ENCODE assay signal across 2 cellular contexts in the genomic region with DNA sequence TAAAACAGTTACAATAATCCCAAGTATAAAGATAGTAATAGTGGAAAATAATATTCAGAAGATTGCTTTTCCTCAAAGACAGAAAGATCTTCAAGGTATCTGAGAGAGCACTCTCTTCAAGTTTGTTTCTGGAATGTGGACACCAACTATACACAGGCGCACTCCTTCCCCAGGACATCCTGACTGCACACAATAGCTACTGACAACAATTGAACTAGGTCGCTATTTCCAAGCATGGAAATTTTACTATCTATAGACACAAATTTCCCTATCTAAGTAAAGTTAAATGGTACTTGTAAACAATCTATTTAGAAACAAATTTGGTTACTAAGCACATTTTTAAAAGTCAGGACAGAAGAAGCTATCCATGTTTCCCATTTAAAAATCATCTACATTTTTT.
TF ChIP-seq lines count a peak whose summit lies in the region.

No MANE protein-coding gene starts in this region.

TF ChIP-seq in SK-N-SH treated with all-trans-retinoic acid at 6 μM for 48 hours, 23 proteins besides CTCF, POLR2A, EP300 and RAD21 (continued from another document):
- TF ChIP-seq RARB (CRISPR knock-in tag; IDR thresholded peaks at IDR 0.05) (no peak), TSHZ2 (CRISPR knock-in tag; IDR thresholded peaks at IDR 0.05) (no peak), ZFP30 (CRISPR knock-in tag; IDR thresholded peaks at IDR 0.05) (no peak), OSR1 (CRISPR knock-in tag; IDR thresholded peaks at IDR 0.05) (no peak), ESRRG (CRISPR knock-in tag; IDR thresholded peaks at IDR 0.05) (no peak)
TF ChIP-seq in SK-N-SH treated with all-trans-retinoic acid at 6 μM for 48 hours: peak in this region for 0.

TF ChIP-seq in SK-N-SH, 30 proteins besides CTCF, POLR2A, EP300 and RAD21 (continued from another document):
- TF ChIP-seq POLR2AphosphoS5 (IDR thresholded peaks at IDR 0.05; ENCODE audit: low read depth, low read length) (no peak), MXI1 (IDR thresholded peaks at IDR 0.05; ENCODE audit: low read depth, low read length) (no peak), GABPA (IDR thresholded peaks at IDR 0.05; ENCODE audit: low read depth) (no peak), FOSL2 (IDR thresholded peaks at IDR 0.05; ENCODE audit: borderline replicate concordance, low read depth) (no peak), RFX5 (IDR thresholded peaks at IDR 0.05; ENCODE audit: low read length) (no peak), TAF1 (IDR thresholded peaks at IDR 0.05; ENCODE audit: borderline replicate concordance, low read depth, low read length) (no peak), FOXM1 (IDR thresholded peaks at IDR 0.05; ENCODE audit: low read depth) (no peak), NRF1 (IDR thresholded peaks at IDR 0.05; ENCODE audit: low read depth, low read length) (no peak), MAX (IDR thresholded peaks at IDR 0.05; ENCODE audit: low read depth) (no peak), TCF12 (IDR thresholded peaks at IDR 0.05) (no peak), FOXJ3 (CRISPR knock-in tag; IDR thresholded peaks at IDR 0.05) (no peak), YY1 (IDR thresholded peaks at IDR 0.05; ENCODE audit: low read depth) (no peak), NFIC (IDR thresholded peaks at IDR 0.05; ENCODE audit: borderline replicate concordance) (no peak), RCOR1 (IDR thresholded peaks at IDR 0.05; ENCODE audit: low read length) (no peak), USF2 (IDR thresholded peaks at IDR 0.05; ENCODE audit: borderline replicate concordance, low read depth, low read length) (no peak), ELF1 (IDR thresholded peaks at IDR 0.05) (no peak), JUND (IDR thresholded peaks at IDR 0.05) (no peak), TEAD4 (IDR thresholded peaks at IDR 0.05; ENCODE audit: borderline replicate concordance, insufficient read depth) (no peak)
- TF ChIP-seq, protein P1, sequence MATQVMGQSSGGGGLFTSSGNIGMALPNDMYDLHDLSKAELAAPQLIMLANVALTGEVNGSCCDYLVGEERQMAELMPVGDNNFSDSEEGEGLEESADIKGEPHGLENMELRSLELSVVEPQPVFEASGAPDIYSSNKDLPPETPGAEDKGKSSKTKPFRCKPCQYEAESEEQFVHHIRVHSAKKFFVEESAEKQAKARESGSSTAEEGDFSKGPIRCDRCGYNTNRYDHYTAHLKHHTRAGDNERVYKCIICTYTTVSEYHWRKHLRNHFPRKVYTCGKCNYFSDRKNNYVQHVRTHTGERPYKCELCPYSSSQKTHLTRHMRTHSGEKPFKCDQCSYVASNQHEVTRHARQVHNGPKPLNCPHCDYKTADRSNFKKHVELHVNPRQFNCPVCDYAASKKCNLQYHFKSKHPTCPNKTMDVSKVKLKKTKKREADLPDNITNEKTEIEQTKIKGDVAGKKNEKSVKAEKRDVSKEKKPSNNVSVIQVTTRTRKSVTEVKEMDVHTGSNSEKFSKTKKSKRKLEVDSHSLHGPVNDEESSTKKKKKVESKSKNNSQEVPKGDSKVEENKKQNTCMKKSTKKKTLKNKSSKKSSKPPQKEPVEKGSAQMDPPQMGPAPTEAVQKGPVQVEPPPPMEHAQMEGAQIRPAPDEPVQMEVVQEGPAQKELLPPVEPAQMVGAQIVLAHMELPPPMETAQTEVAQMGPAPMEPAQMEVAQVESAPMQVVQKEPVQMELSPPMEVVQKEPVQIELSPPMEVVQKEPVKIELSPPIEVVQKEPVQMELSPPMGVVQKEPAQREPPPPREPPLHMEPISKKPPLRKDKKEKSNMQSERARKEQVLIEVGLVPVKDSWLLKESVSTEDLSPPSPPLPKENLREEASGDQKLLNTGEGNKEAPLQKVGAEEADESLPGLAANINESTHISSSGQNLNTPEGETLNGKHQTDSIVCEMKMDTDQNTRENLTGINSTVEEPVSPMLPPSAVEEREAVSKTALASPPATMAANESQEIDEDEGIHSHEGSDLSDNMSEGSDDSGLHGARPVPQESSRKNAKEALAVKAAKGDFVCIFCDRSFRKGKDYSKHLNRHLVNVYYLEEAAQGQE (IDR thresholded peaks at IDR 0.05; ENCODE audit: low read depth, low read length): no peak
